Comparison of ENCODE assay signal across 18 cellular contexts in genomic region chr5:14787801-14788579, GRCh38.
DNase-seq lines count a peak whose midpoint lies in the region; ATAC-seq and TF ChIP-seq lines count a peak whose summit lies in the region.
"Had no signal": no experiment of that assay in that cellular context is flagged by ENCODE, and none has a peak within 500 bp of the region (broad histone marks: within the 10 kb centered on the region; RNA-seq: fewer than 3 reads in every experiment).

No MANE protein-coding gene starts in this region.

- H3K27ac Mint-ChIP-seq in CD4-positive, alpha-beta memory T cell: peak overlapping the region in 4 of 7 donors; percentile 50 to 83 (median 78)
- peak overlapping the region; percentile 85 for H3K27ac Mint-ChIP-seq in central memory CD8-positive, alpha-beta T cell (ENCODE audit: low read depth)

- no peaks in the 10 kb centered on the region for H3K9me3 Mint-ChIP-seq in CD4-positive, alpha-beta memory T cell
- H3K9me3 Mint-ChIP-seq in central memory CD8-positive, alpha-beta T cell: no peaks in the 10 kb centered on the region

- H3K4me1 Mint-ChIP-seq in CD4-positive, alpha-beta memory T cell: peaks cover 44 to 79% (median 51%) of the 10 kb centered on the region in 4 donors
- H3K4me1 Mint-ChIP-seq in central memory CD8-positive, alpha-beta T cell: peaks cover 61% of the 10 kb centered on the region

- CTCF ChIA-PET in CD4-positive, alpha-beta memory T cell (lab: Charles Lee; ENCODE audit: partially characterized antibody): no interaction called here

- no peak overlapping the region for H3K27ac ChIP-seq in CD4-positive, alpha-beta memory T cell (ENCODE audit: low read depth, low read length)
- peak overlapping the region; percentile 24 to 53 for H3K27ac ChIP-seq in prostate gland
- H3K27ac ChIP-seq in caudate nucleus (ENCODE audit: low read depth, low read length): no peak overlapping the region
- H3K27ac ChIP-seq: SJCRH30 had no signal

- H3K9me3 ChIP-seq in CD4-positive, alpha-beta memory T cell (ENCODE audit: control insufficient read depth in 1 of 2, low read length in 2 of 2): no peaks in the 10 kb centered on the region
- H3K9me3 ChIP-seq in prostate gland: no peaks in the 10 kb centered on the region
- H3K9me3 ChIP-seq: SJCRH30 had no signal

- no peak for ATAC-seq in central memory CD8-positive, alpha-beta T cell (replicated peaks; ENCODE audit: extremely low read depth, poor library complexity, severe bottlenecking)
- no peak for ATAC-seq in GM18868 (IDR thresholded peaks at IDR 0.05; ENCODE audit: unreplicated experiment)
- ATAC-seq: T-helper 17 cell had no signal

- H3K27me3 ChIP-seq in CD4-positive, alpha-beta memory T cell (ENCODE audit: insufficient read depth, low read length): no peaks in the 10 kb centered on the region
- no peaks in the 10 kb centered on the region for H3K27me3 ChIP-seq in prostate gland (replicated peaks; ENCODE audit: insufficient read depth)
- H3K27me3 ChIP-seq: SJCRH30 had no signal

- POLR2A ChIA-PET in CD4-positive, alpha-beta memory T cell (lab: Charles Lee; ENCODE audit: partially characterized antibody): no interaction called here

- no peak overlapping the region for H3K4me3 Mint-ChIP-seq in CD4-positive, alpha-beta memory T cell
- no peak overlapping the region for H3K4me3 Mint-ChIP-seq in central memory CD8-positive, alpha-beta T cell
- H3K4me3 Mint-ChIP-seq: T-helper 17 cell had no signal

- H3K4me3 ChIP-seq in CD4-positive, alpha-beta memory T cell (ENCODE audit: low read length in 2 of 2): no peak overlapping the region
- no peak overlapping the region for H3K4me3 ChIP-seq in prostate gland
- H3K4me3 ChIP-seq: SJCRH30 had no signal

- no peak for TF ChIP-seq POLR2A in prostate gland (IDR thresholded peaks at IDR 0.05)

- no peak for DNase-seq in CD4-positive, alpha-beta memory T cell
- DNase-seq in MV-4-11 (lab: John Stamatoyannopoulos, UW): peak; percentile 5
- no peak for DNase-seq in central memory CD8-positive, alpha-beta T cell (ENCODE audit: low spot score in 2 of 2)
- DNase-seq in prostate gland (ENCODE audit: low spot score): peak; percentile 58
- no peak for DNase-seq in caudate nucleus (lab: John Stamatoyannopoulos, UW)
- DNase-seq in NCI-H774 (lab: John Stamatoyannopoulos, UW): no peak
- DNase-seq: ACHN, C1 segment of cervical spinal cord, GDM1, GOT3, KG1, NCI-H1092, NCI-H1436 treated with DMSO at 0.1 percent for 48 hours, NCI-H2029, NCI-H2171, SJCRH30, T-helper 17 cell had no signal

- WGBS in prostate gland: 52% methylated on average over 6 of the region's 6 CpGs

- intact Hi-C loops in CD4-positive, alpha-beta memory T cell (cut with micrococcal nuclease): no loop called here
- intact Hi-C loops in prostate gland (cut with DNase I): no loop called here

- no peaks in the 10 kb centered on the region for H3K36me3 ChIP-seq in CD4-positive, alpha-beta memory T cell (ENCODE audit: insufficient read depth, low read length)
- no peaks in the 10 kb centered on the region for H3K36me3 ChIP-seq in prostate gland
- H3K36me3 ChIP-seq: SJCRH30 had no signal

- no peak for TF ChIP-seq CTCF in prostate gland (IDR thresholded peaks at IDR 0.05)

- H3K27me3 Mint-ChIP-seq in CD4-positive, alpha-beta memory T cell: no peaks in the 10 kb centered on the region
- H3K27me3 Mint-ChIP-seq in central memory CD8-positive, alpha-beta T cell: no peaks in the 10 kb centered on the region
- H3K27me3 Mint-ChIP-seq: T-helper 17 cell had no signal

- H3K4me1 ChIP-seq in CD4-positive, alpha-beta memory T cell (ENCODE audit: insufficient read depth, low read length): peaks cover 30% of the 10 kb centered on the region
- peaks cover 3% of the 10 kb centered on the region for H3K4me1 ChIP-seq in prostate gland (replicated peaks)
- H3K4me1 ChIP-seq: SJCRH30 had no signal

- peaks cover 18 to 23% of the 10 kb centered on the region in 2 donors for H3K36me3 Mint-ChIP-seq in CD4-positive, alpha-beta memory T cell
- peaks cover 6% of the 10 kb centered on the region for H3K36me3 Mint-ChIP-seq in central memory CD8-positive, alpha-beta T cell (ENCODE audit: insufficient read depth)

Comparison
In these comparisons a context has a peak if more than half of its experiments do, and no peak if none do; other contexts are left out.
1. DNase-seq: peak in MV-4-11 (single experiment) and prostate gland (single experiment); none in CD4-positive, alpha-beta memory T cell (0 of 5), central memory CD8-positive, alpha-beta T cell (0 of 2), caudate nucleus (0 of 61) and NCI-H774 (single experiment).
2. H3K27ac ChIP-seq: peak in prostate gland (2 of 2); none in CD4-positive, alpha-beta memory T cell (single experiment) and caudate nucleus (single experiment).